ENCODE assay signal across 8 cellular contexts in genomic region chr11:114059278-114059983, GRCh38.
DNase-seq lines count a peak whose midpoint lies in the region; ATAC-seq and TF ChIP-seq lines count a peak whose summit lies in the region.

ZBTB16 (plus strand) TSS chr11:114059711; CDS start chr11:114063301, 3,590 bp downstream.

- H3K4me3 Mint-ChIP-seq in nephron progenitor cell, result peak within 1 kb of the TSS; percentile 93

- H3K4me1 Mint-ChIP-seq in nephron progenitor cell, result peaks cover 58% of the 10 kb centered on the region

- H3K4me3 ChIP-seq in NT2/D1 (ENCODE audit: insufficient read length, low read depth) (peak within 1 kb of the TSS; percentile 60), foreskin fibroblast (ENCODE audit: low read depth in 1 of 2, low read length in 2 of 2) (peak within 1 kb of the TSS; percentile 52 to 53), tibial artery (peak within 1 kb of the TSS; percentile 94 to 99)

- H3K27me3 ChIP-seq in NT2/D1 (ENCODE audit: insufficient read depth, insufficient read length) (peaks cover 76% of the 10 kb centered on the region), tibial artery (no peaks in the 10 kb centered on the region)

- TF ChIP-seq CTCF in foreskin fibroblast (IDR thresholded peaks at IDR 0.05; ENCODE audit: low read depth, low read length) (no peak), nephron progenitor cell (IDR thresholded peaks at IDR 0.05) (no peak), tibial artery (IDR thresholded peaks at IDR 0.05) (peak in 1 of 2 experiments; percentile 35)

- no peaks in the 10 kb centered on the region for H3K9me3 Mint-ChIP-seq in nephron progenitor cell

- H3K27me3 Mint-ChIP-seq in nephron progenitor cell (ENCODE audit: low read depth, poor library complexity), result peaks cover 12% of the 10 kb centered on the region

- peaks cover 6% of the 10 kb centered on the region for H3K36me3 Mint-ChIP-seq in nephron progenitor cell (ENCODE audit: low read depth)

- peak; percentile 78 for DNase-seq in HCEC 1CT
- DNase-seq in NT2/D1 (ENCODE audit: low read depth, low spot score), result peak; percentile 48
- DNase-seq in activated naive CD4-positive, alpha-beta T cell treated with Interleukin-2 at 50 U/mL for 16 hours, result peak; percentile 62
- peak; percentile 79 to 94 for DNase-seq in foreskin fibroblast
- DNase-seq in nephron progenitor cell, result peak; percentile 84
- peak; percentile 88 to 95 for DNase-seq in tibial artery

- intact Hi-C loops in tibial artery (cut with DNase I; ENCODE audit: low total_unique reads), result loop anchor here (5.0 kb wide), 1 partner anchor 67 kb away; no protein-coding TSS in a partner anchor

- H3K4me1 ChIP-seq in NT2/D1 (ENCODE audit: insufficient read depth, insufficient read length), result peaks cover 6% of the 10 kb centered on the region
- peaks cover 0 to 42% (median 28%) of the 10 kb centered on the region in 4 donors for H3K4me1 ChIP-seq in tibial artery

- no peaks in the 10 kb centered on the region for H3K9me3 ChIP-seq in NT2/D1 (ENCODE audit: insufficient read depth, low read length)
- H3K9me3 ChIP-seq in tibial artery, result no peaks in the 10 kb centered on the region

- H3K36me3 ChIP-seq in NT2/D1 (ENCODE audit: insufficient read depth, insufficient read length, low read length), result no peaks in the 10 kb centered on the region
- H3K36me3 ChIP-seq in tibial artery, result peaks cover 33 to 44% (median 40%) of the 10 kb centered on the region in 3 donors

- ATAC-seq in HG02973 (IDR thresholded peaks at IDR 0.05; ENCODE audit: unreplicated experiment), result no peak
- no peak for ATAC-seq in GM18520 (IDR thresholded peaks at IDR 0.05; ENCODE audit: unreplicated experiment)

- H3K9ac ChIP-seq in NT2/D1 (ENCODE audit: insufficient read length, low read depth), result peak within 1 kb of the TSS; percentile 61

- H3K27ac ChIP-seq in tibial artery, result peak within 1 kb of the TSS; percentile 97 to 98

- H3K27ac Mint-ChIP-seq in nephron progenitor cell, result peak within 1 kb of the TSS; percentile 93
